ENCODE assay signal across 18 cellular contexts in the genomic region with DNA sequence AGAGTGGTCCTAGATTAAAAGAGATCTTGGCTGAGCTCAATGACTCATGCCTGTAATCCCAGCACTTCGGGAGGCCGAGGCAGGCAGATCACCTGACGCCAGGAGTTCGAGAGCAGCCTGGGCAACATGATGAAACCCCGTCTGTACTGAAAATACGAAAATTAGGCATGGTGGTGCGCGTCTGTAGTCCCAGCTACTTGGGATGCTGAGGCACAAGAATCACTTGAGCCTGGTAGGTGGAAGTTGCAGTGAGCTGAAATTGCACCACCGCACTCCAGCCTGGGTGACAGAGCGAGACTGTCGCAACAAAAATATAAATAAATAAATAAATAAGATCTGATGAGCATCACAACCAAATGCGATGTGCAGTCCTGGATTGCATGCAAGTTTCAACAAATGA. TPM values are rescaled to one million over a fixed set of nuclear protein-coding genes. Genes with fewer than 3 reads are reported as not detected.
DNase-seq lines count a peak whose midpoint lies in the region; FAIRE-seq and TF ChIP-seq lines count a peak whose summit lies in the region.
"Had no signal": no experiment of that assay in that cellular context is flagged by ENCODE, and none has a peak within 500 bp of the region (broad histone marks: within the 10 kb centered on the region; RNA-seq: fewer than 3 reads in every experiment).

No MANE protein-coding gene starts in this region.

- DNase-seq in activated CD4-positive, alpha-beta T cell treated with anti-CD3 and anti-CD28 coated beads, Interleukin-2, amount 10 ng/mL, durations not matched to agents 7 days and 5 days, result no peak
- no peak for DNase-seq in activated CD4-positive, alpha-beta T cell treated with anti-CD3 and anti-CD28 coated beads for 4 hours
- DNase-seq in WERI-Rb-1 (peak; percentile 83), kidney (no peak), NCI-H2081 (lab: John Stamatoyannopoulos, UW) (no peak), nephron progenitor cell (no peak), glutamatergic neuron (no peak)
- DNase-seq: ACHN; activated CD4-positive, alpha-beta T cell treated with anti-CD3 and anti-CD28 coated beads, Interleukin-2, amount 50 U/mL, for 48 hours; DMS79; H7; NCI-H1417; NCI-H748 treated with DMSO at 0.1 percent for 48 hours had no signal

- peak overlapping the region; percentile 93 for H3K27ac Mint-ChIP-seq in activated CD4-positive, alpha-beta T cell treated with anti-CD3 and anti-CD28 coated beads, Interleukin-2, amount 10 ng/mL, durations not matched to agents 7 days and 5 days
- H3K27ac Mint-ChIP-seq in nephron progenitor cell, result no peak overlapping the region
- H3K27ac Mint-ChIP-seq in glutamatergic neuron (ENCODE audit: unreplicated experiment), result no peak overlapping the region

- H3K9me3 ChIP-seq in WERI-Rb-1 (ENCODE audit: severe bottlenecking) (no peaks in the 10 kb centered on the region), kidney (ENCODE audit: control insufficient read depth in 1 of 2, low read length in 2 of 2) (no peaks in the 10 kb centered on the region), subcutaneous abdominal adipose tissue (ENCODE audit: control insufficient read depth in 5 of 5, low read length in 5 of 5) (no peaks in the 10 kb centered on the region)

- H3K4me1 ChIP-seq in kidney (ENCODE audit: control insufficient read depth in 1 of 2, insufficient read depth in 1 of 2, low read depth in 1 of 2, low read length in 2 of 2) (peaks cover 4 to 35% of the 10 kb centered on the region in 2 donors), subcutaneous abdominal adipose tissue (ENCODE audit: control insufficient read depth in 5 of 5, insufficient read depth in 5 of 5, low read length in 5 of 5) (peaks cover 16 to 66% (median 40%) of the 10 kb centered on the region in 5 donors)

- H3K36me3 ChIP-seq in WERI-Rb-1 (peaks cover 17% of the 10 kb centered on the region), kidney (ENCODE audit: control insufficient read depth in 1 of 2, insufficient read depth in 2 of 2, low read length in 2 of 2) (no peaks in the 10 kb centered on the region), subcutaneous abdominal adipose tissue (ENCODE audit: control insufficient read depth in 5 of 5, insufficient read depth in 5 of 5, low read length in 5 of 5) (peaks cover 0 to 10% (median 9%) of the 10 kb centered on the region in 5 donors)

- no peaks in the 10 kb centered on the region for H3K9me3 Mint-ChIP-seq in activated CD4-positive, alpha-beta T cell treated with anti-CD3 and anti-CD28 coated beads, Interleukin-2, amount 10 ng/mL, durations not matched to agents 7 days and 5 days
- H3K9me3 Mint-ChIP-seq in nephron progenitor cell, result no peaks in the 10 kb centered on the region
- H3K9me3 Mint-ChIP-seq in glutamatergic neuron (ENCODE audit: unreplicated experiment), result peaks cover 1% of the 10 kb centered on the region
- H3K9me3 Mint-ChIP-seq: activated naive CD4-positive, alpha-beta T cell treated with anti-CD3 and anti-CD28 coated beads, Interleukin-2, amount 50 U/mL, for 24 hours had no signal

- POLR2A ChIA-PET in activated CD4-positive, alpha-beta T cell treated with anti-CD3 and anti-CD28 coated beads, Interleukin-2, amount 10 ng/mL, durations not matched to agents 7 days and 5 days (lab: Charles Lee), result no interaction called here

- H3K4me3 ChIP-seq in WERI-Rb-1 (ENCODE audit: low read depth, low read length) (no peak overlapping the region), kidney (ENCODE audit: low read length in 2 of 2) (no peak overlapping the region), subcutaneous abdominal adipose tissue (ENCODE audit: low read depth in 1 of 5, low read length in 5 of 5) (no peak overlapping the region)
- H3K4me3 ChIP-seq: GM12878, SK-N-MC had no signal

- peaks cover 2% of the 10 kb centered on the region for H3K27me3 Mint-ChIP-seq in activated CD4-positive, alpha-beta T cell treated with anti-CD3 and anti-CD28 coated beads, Interleukin-2, amount 10 ng/mL, durations not matched to agents 7 days and 5 days
- H3K27me3 Mint-ChIP-seq in nephron progenitor cell (ENCODE audit: low read depth, poor library complexity) (peaks cover 9% of the 10 kb centered on the region), glutamatergic neuron (ENCODE audit: unreplicated experiment) (peaks cover 5% of the 10 kb centered on the region)
- H3K27me3 Mint-ChIP-seq: activated naive CD4-positive, alpha-beta T cell treated with anti-CD3 and anti-CD28 coated beads, Interleukin-2, amount 50 U/mL, for 24 hours had no signal

- TF ChIP-seq CTCF in WERI-Rb-1 (IDR thresholded peaks at IDR 0.05; ENCODE audit: low read depth, low read length), result no peak
- no peak for TF ChIP-seq CTCF in kidney (IDR thresholded peaks at IDR 0.05; ENCODE audit: borderline replicate concordance, extremely low read depth, insufficient read depth)
- TF ChIP-seq CTCF in nephron progenitor cell (IDR thresholded peaks at IDR 0.05), result no peak
- no peak for TF ChIP-seq CTCF in glutamatergic neuron (IDR thresholded peaks at IDR 0.05; ENCODE audit: partially characterized antibody, unreplicated experiment)

- intact Hi-C loops in kidney (cut with DNase I), result no loop called here

- H3K27ac ChIP-seq in WERI-Rb-1 (peak overlapping the region; percentile 90), kidney (ENCODE audit: low read depth in 2 of 2, low read length in 2 of 2) (peak overlapping the region; percentile 76 to 90), subcutaneous abdominal adipose tissue (ENCODE audit: low read depth, low read length) (peak overlapping the region; percentile 72)
- H3K27ac ChIP-seq: SK-N-MC had no signal

- no peak for FAIRE-seq in kidney (lab: Jason Lieb, UNC)
- FAIRE-seq: GM12878, urothelium cell line had no signal

- CTCF ChIA-PET in activated CD4-positive, alpha-beta T cell treated with anti-CD3 and anti-CD28 coated beads, Interleukin-2, amount 10 ng/mL, durations not matched to agents 7 days and 5 days (lab: Charles Lee), result interaction anchor here (1.3 to 4.8 kb wide), 6 partner anchors 7 to 129 kb away, joined by 3 to 16 read pairs (median 6); a partner anchor contains a TSS

- peaks cover 16% of the 10 kb centered on the region for H3K36me3 Mint-ChIP-seq in activated CD4-positive, alpha-beta T cell treated with anti-CD3 and anti-CD28 coated beads, Interleukin-2, amount 10 ng/mL, durations not matched to agents 7 days and 5 days (ENCODE audit: low read depth)
- H3K36me3 Mint-ChIP-seq in nephron progenitor cell (ENCODE audit: low read depth) (no peaks in the 10 kb centered on the region), glutamatergic neuron (ENCODE audit: unreplicated experiment) (no peaks in the 10 kb centered on the region)
- H3K36me3 Mint-ChIP-seq: activated naive CD4-positive, alpha-beta T cell treated with anti-CD3 and anti-CD28 coated beads, Interleukin-2, amount 50 U/mL, for 24 hours had no signal

- peaks cover 50% of the 10 kb centered on the region for H3K4me1 Mint-ChIP-seq in activated CD4-positive, alpha-beta T cell treated with anti-CD3 and anti-CD28 coated beads, Interleukin-2, amount 10 ng/mL, durations not matched to agents 7 days and 5 days
- peaks cover 68% of the 10 kb centered on the region for H3K4me1 Mint-ChIP-seq in nephron progenitor cell
- H3K4me1 Mint-ChIP-seq in glutamatergic neuron (ENCODE audit: low read depth, unreplicated experiment), result no peaks in the 10 kb centered on the region

- H3K4me3 Mint-ChIP-seq in activated CD4-positive, alpha-beta T cell treated with anti-CD3 and anti-CD28 coated beads, Interleukin-2, amount 10 ng/mL, durations not matched to agents 7 days and 5 days, result no peak overlapping the region
- H3K4me3 Mint-ChIP-seq in nephron progenitor cell, result no peak overlapping the region
- H3K4me3 Mint-ChIP-seq in glutamatergic neuron (ENCODE audit: unreplicated experiment), result no peak overlapping the region

- H3K9ac ChIP-seq in kidney (ENCODE audit: low read length in 2 of 2) (no peak overlapping the region), subcutaneous abdominal adipose tissue (ENCODE audit: low read length in 5 of 5) (no peak overlapping the region)

- no peaks in the 10 kb centered on the region for H3K27me3 ChIP-seq in WERI-Rb-1 (ENCODE audit: insufficient read depth, low read depth, severe bottlenecking)
- no peaks in the 10 kb centered on the region for H3K27me3 ChIP-seq in subcutaneous abdominal adipose tissue (ENCODE audit: control insufficient read depth in 5 of 5, insufficient read depth in 4 of 5, low read length in 5 of 5)

RNA-seq across cellular contexts. Expression of a gene that starts 8.7 kb away (rescaled TPM):
- 10 to 100 TPM; 17.2 to 17.3 TPM for total RNA-seq in activated CD4-positive, alpha-beta T cell treated with anti-CD3 and anti-CD28 coated beads, Interleukin-2, amount 10 ng/mL, durations not matched to agents 7 days and 5 days
- total RNA-seq in kidney (135 TPM), glutamatergic neuron (ENCODE audit: unreplicated experiment) (not detected)
- 158 TPM for polyA plus RNA-seq in kidney (ENCODE audit: insufficient read depth, low read depth, low replicate concordance)

RNA-seq across cellular contexts. Expression of a gene that starts 14.3 kb away (rescaled TPM):
- 10 to 100 TPM; 53.7 to 62.3 TPM for total RNA-seq in activated CD4-positive, alpha-beta T cell treated with anti-CD3 and anti-CD28 coated beads, Interleukin-2, amount 10 ng/mL, durations not matched to agents 7 days and 5 days
- total RNA-seq in kidney (77.9 TPM), glutamatergic neuron (ENCODE audit: unreplicated experiment) (121 TPM)
- 185 TPM for polyA plus RNA-seq in kidney (ENCODE audit: insufficient read depth, low read depth, low replicate concordance)

RNA-seq across cellular contexts. Expression of a gene that starts 36.2 kb away (rescaled TPM):
- 100 to 1,000 TPM; 100 to 122 TPM for total RNA-seq in activated CD4-positive, alpha-beta T cell treated with anti-CD3 and anti-CD28 coated beads, Interleukin-2, amount 10 ng/mL, durations not matched to agents 7 days and 5 days
- 74.6 TPM for total RNA-seq in kidney
- polyA plus RNA-seq in kidney (ENCODE audit: insufficient read depth, low read depth, low replicate concordance), result 75.0 TPM
- total RNA-seq in glutamatergic neuron (ENCODE audit: unreplicated experiment), result 26.1 TPM

RNA-seq across cellular contexts. Expression of a gene that starts 53.7 kb away (rescaled TPM):
- 10 to 100 TPM; 16.8 to 22.4 TPM for total RNA-seq in activated CD4-positive, alpha-beta T cell treated with anti-CD3 and anti-CD28 coated beads, Interleukin-2, amount 10 ng/mL, durations not matched to agents 7 days and 5 days
- total RNA-seq in kidney (31.4 TPM), glutamatergic neuron (ENCODE audit: unreplicated experiment) (15.8 TPM)
- 31.6 TPM for polyA plus RNA-seq in kidney (ENCODE audit: insufficient read depth, low read depth, low replicate concordance)

Comparison
In these comparisons a context has a peak if more than half of its experiments do, and no peak if none do; other contexts are left out.
1. RNA of a gene that starts 8.7 kb away (total RNA-seq): 135 TPM in kidney (single experiment) and 17.2 to 17.3 TPM in activated CD4-positive, alpha-beta T cell treated with anti-CD3 and anti-CD28 coated beads, Interleukin-2, amount 10 ng/mL, durations not matched to agents 7 days and 5 days; not detected in glutamatergic neuron (single experiment); every median in the first group is over 10 times any median in the second.
2. Peak in every context shown above with its lines, with median percentiles within 50 percentile points of each other: H3K27ac ChIP-seq.